1 cellular context compared by ENCODE assay signal in the genomic region with DNA sequence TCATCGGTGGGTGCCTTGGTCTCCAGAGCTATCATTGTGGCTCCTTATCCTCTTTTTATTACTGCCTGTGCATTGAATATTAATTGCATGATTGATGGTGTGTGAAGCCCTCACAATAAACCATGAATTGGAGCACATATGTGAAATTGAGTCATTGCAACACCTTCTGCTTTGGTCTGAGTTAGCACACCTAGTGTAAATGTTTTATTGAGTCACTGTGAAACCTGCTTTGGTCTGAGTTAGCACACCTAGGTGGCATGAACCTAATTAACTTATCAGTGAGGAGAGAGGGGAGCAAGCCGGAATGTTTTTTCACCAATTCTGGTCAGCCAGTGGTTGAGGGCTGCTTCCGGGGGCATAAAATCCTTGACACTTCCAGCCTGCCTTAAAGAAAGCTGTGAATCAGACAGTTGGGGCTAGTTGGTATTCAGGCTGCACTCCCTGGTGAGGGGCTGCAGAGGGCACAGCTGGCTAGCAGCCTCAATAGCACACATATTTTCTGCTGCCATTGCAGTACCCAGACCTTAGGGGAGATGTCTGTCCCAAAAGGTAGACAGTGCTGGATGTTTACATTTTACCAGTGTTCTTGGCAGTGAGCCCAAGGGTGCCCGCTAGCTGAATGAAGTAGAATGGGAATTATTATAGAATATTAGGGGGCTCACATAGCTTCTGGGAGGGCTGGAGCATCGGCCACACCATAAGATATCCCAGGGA.
TF ChIP-seq lines count a peak whose summit lies in the region.

No MANE protein-coding gene starts in this region.

TF ChIP-seq in GM12878, 131 proteins besides CTCF, POLR2A, EP300 and RAD21 (continued from another document):
- TF ChIP-seq, protein P1, sequence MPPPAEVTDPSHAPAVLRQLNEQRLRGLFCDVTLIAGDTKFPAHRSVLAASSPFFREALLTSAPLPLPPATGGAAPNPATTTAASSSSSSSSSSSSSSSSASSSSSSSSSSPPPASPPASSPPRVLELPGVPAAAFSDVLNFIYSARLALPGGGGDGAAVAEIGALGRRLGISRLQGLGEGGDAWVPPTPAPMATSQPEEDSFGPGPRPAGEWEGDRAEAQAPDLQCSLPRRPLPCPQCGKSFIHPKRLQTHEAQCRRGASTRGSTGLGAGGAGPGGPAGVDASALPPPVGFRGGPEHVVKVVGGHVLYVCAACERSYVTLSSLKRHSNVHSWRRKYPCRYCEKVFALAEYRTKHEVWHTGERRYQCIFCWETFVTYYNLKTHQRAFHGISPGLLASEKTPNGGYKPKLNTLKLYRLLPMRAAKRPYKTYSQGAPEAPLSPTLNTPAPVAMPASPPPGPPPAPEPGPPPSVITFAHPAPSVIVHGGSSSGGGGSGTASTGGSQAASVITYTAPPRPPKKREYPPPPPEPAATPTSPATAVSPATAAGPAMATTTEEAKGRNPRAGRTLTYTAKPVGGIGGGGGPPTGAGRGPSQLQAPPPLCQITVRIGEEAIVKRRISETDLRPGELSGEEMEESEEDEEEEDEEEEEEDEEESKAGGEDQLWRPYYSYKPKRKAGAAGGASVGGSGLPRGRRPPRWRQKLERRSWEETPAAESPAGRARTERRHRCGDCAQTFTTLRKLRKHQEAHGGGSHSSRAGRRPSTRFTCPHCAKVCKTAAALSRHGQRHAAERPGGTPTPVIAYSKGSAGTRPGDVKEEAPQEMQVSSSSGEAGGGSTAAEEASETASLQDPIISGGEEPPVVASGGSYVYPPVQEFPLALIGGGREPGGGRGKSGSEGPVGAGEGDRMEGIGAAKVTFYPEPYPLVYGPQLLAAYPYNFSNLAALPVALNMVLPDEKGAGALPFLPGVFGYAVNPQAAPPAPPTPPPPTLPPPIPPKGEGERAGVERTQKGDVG (CRISPR knock-in tag; IDR thresholded peaks at IDR 0.05): no peak
- no peak for TF ChIP-seq YBX1 (IDR thresholded peaks at IDR 0.05)
- TF ChIP-seq BRCA1 (IDR thresholded peaks at IDR 0.05; ENCODE audit: low read depth, low read length): no peak
- no peak for TF ChIP-seq GABPA (IDR thresholded peaks at IDR 0.05; ENCODE audit: low read depth)
- TF ChIP-seq ZZZ3 (IDR thresholded peaks at IDR 0.05; ENCODE audit: control insufficient read depth, insufficient read length, low read depth): no peak
- TF ChIP-seq RB1 (IDR thresholded peaks at IDR 0.05; ENCODE audit: borderline replicate concordance): no peak
TF ChIP-seq in GM12878: peak in this region for 0.
